1 cellular context compared by ENCODE assay signal in the genomic region with DNA sequence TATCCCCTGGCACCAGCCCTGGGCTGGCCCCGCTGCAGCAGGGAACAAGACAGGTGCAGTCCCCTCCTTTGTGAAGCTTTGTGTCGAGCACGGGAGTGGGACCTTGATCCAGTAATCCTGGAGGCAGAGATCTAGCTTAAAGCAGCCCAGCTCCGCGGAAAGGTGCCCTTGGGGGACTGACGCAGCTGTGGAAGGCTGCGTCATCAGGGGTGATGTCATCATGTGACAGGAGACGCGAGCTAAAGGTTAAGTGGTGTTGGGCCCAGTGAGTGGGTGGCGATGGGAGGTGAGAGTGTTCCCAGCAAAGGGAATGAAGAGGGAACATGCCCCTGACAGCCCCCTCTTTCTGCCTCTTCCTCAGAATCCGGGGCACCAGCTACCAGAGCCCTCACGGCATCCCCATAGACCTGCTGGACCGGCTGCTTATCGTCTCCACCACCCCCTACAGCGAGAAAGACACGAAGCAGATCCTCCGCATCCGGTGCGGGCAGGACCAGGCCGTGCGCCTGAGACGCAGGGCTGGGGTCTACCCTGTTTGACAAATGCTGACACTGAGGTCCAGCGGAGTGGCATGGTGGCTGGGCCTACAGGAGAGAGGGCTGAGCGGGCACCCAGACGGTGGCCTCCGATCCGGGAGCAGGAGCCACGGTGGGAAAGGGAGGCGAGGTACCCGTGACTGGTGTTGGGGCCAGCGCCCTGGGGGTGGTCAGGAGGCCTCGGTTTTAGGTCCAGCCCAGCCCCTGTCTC.
A peak's percentile ranks its signal among the peaks of the same experiment; 100 is the strongest.
TF ChIP-seq lines count a peak whose summit lies in the region.

No MANE protein-coding gene starts in this region.

TF ChIP-seq in K562, 482 proteins besides CTCF, POLR2A, EP300 and RAD21 (continued from another document):
- TF ChIP-seq CHD4 (IDR thresholded peaks at IDR 0.05; ENCODE audit: insufficient read depth, insufficient replicate concordance, low read depth, low read length, poor library complexity, severe bottlenecking) (no peak), EZH2 (IDR thresholded peaks at IDR 0.05; ENCODE audit: borderline replicate concordance, low read depth, low read length) (no peak), ATF7 (IDR thresholded peaks at IDR 0.05) (peak; percentile 89), PTTG1 (tag; IDR thresholded peaks at IDR 0.05; ENCODE audit: low read depth) (no peak), GABPA (tag; conservative IDR thresholded peaks at IDR 0.05; ENCODE audit: low read depth) (no peak), PHF21A (IDR thresholded peaks at IDR 0.05; ENCODE audit: borderline replicate concordance, low read depth) (no peak), ARID1B (IDR thresholded peaks at IDR 0.05) (0 out of 2 replicates have a peak, but pooled peaks have one; percentile 16), ESRRA (IDR thresholded peaks at IDR 0.05; ENCODE audit: borderline replicate concordance, low read depth) (peak; percentile 79), IRF2 (CRISPR knock-in tag; IDR thresholded peaks at IDR 0.05) (no peak), HNRNPK (IDR thresholded peaks at IDR 0.05; ENCODE audit: low read depth, low read length, poor library complexity, severe bottlenecking) (no peak), CAMTA2 (CRISPR knock-in tag; conservative IDR thresholded peaks at IDR 0.05) (no peak), CCNT2 (IDR thresholded peaks at IDR 0.05; ENCODE audit: borderline replicate concordance, extremely low read depth, insufficient read length, low read depth, low read length) (no peak), KHSRP (IDR thresholded peaks at IDR 0.05) (0 out of 2 replicates have a peak, but pooled peaks have one; percentile 27), CREM (IDR thresholded peaks at IDR 0.05; ENCODE audit: low read depth) (peak; percentile 90), POLR2AphosphoS5 (IDR thresholded peaks at IDR 0.05; ENCODE audit: control insufficient read depth, insufficient read depth, low read depth, low read length) (0 out of 2 replicates have a peak, but pooled peaks have one; percentile 14), CEBPG (CRISPR knock-in tag; IDR thresholded peaks at IDR 0.05) (no peak), CEBPG (tag; conservative IDR thresholded peaks at IDR 0.05 in 1 of 2, IDR thresholded peaks at IDR 0.05 in 1 of 2) (peak in 1 of 2 experiments; percentile 67; a peak in 2 of 4 replicates), FOSL1 (tag; conservative IDR thresholded peaks at IDR 0.05) (peak; percentile 60), CREB1 (IDR thresholded peaks at IDR 0.05) (peak; percentile 77), CREB1 (CRISPR knock-in tag; IDR thresholded peaks at IDR 0.05) (peak; percentile 79), POLR2G (IDR thresholded peaks at IDR 0.05; ENCODE audit: low read depth, low read length) (peak; percentile 61; the same call in 1 of the 2 replicates), NFYB (IDR thresholded peaks at IDR 0.05; ENCODE audit: extremely low read depth, insufficient read length) (no peak), ZNF668 (CRISPR knock-in tag; IDR thresholded peaks at IDR 0.05) (no peak), TBP (optimal IDR thresholded peaks at IDR 0.05; ENCODE audit: low read depth, low read length) (no peak), TFAM (CRISPR knock-in tag; conservative IDR thresholded peaks at IDR 0.05) (no peak), NR2C1 (IDR thresholded peaks at IDR 0.05) (no peak), NR2C1 (tag; IDR thresholded peaks at IDR 0.05) (0 out of 2 replicates have a peak, but pooled peaks have one; percentile 13), CHD1 (IDR thresholded peaks at IDR 0.05; ENCODE audit: low read length) (no peak), RBM22 (IDR thresholded peaks at IDR 0.05; ENCODE audit: low read depth, low read length, poor library complexity, severe bottlenecking) (no peak), POU5F1 (IDR thresholded peaks at IDR 0.05; ENCODE audit: borderline replicate concordance, low read depth, low read length, partially characterized antibody) (no peak), EGR1 (conservative IDR thresholded peaks at IDR 0.05) (peak; percentile 79), ZBTB8A (IDR thresholded peaks at IDR 0.05; ENCODE audit: partially characterized antibody) (no peak)
- TF ChIP-seq, protein P1, sequence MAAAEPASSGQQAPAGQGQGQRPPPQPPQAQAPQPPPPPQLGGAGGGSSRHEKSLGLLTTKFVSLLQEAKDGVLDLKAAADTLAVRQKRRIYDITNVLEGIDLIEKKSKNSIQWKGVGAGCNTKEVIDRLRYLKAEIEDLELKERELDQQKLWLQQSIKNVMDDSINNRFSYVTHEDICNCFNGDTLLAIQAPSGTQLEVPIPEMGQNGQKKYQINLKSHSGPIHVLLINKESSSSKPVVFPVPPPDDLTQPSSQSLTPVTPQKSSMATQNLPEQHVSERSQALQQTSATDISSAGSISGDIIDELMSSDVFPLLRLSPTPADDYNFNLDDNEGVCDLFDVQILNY (CRISPR knock-in tag; IDR thresholded peaks at IDR 0.05) = no peak
- TF ChIP-seq, protein P2, sequence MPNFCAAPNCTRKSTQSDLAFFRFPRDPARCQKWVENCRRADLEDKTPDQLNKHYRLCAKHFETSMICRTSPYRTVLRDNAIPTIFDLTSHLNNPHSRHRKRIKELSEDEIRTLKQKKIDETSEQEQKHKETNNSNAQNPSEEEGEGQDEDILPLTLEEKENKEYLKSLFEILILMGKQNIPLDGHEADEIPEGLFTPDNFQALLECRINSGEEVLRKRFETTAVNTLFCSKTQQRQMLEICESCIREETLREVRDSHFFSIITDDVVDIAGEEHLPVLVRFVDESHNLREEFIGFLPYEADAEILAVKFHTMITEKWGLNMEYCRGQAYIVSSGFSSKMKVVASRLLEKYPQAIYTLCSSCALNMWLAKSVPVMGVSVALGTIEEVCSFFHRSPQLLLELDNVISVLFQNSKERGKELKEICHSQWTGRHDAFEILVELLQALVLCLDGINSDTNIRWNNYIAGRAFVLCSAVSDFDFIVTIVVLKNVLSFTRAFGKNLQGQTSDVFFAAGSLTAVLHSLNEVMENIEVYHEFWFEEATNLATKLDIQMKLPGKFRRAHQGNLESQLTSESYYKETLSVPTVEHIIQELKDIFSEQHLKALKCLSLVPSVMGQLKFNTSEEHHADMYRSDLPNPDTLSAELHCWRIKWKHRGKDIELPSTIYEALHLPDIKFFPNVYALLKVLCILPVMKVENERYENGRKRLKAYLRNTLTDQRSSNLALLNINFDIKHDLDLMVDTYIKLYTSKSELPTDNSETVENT (CRISPR knock-in tag; IDR thresholded peaks at IDR 0.05) = no peak
- TF ChIP-seq, protein P3, sequence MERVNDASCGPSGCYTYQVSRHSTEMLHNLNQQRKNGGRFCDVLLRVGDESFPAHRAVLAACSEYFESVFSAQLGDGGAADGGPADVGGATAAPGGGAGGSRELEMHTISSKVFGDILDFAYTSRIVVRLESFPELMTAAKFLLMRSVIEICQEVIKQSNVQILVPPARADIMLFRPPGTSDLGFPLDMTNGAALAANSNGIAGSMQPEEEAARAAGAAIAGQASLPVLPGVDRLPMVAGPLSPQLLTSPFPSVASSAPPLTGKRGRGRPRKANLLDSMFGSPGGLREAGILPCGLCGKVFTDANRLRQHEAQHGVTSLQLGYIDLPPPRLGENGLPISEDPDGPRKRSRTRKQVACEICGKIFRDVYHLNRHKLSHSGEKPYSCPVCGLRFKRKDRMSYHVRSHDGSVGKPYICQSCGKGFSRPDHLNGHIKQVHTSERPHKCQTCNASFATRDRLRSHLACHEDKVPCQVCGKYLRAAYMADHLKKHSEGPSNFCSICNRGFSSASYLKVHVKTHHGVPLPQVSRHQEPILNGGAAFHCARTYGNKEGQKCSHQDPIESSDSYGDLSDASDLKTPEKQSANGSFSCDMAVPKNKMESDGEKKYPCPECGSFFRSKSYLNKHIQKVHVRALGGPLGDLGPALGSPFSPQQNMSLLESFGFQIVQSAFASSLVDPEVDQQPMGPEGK (CRISPR knock-in tag; IDR thresholded peaks at IDR 0.05; ENCODE audit: borderline replicate concordance) = no peak
- TF ChIP-seq, protein P4, sequence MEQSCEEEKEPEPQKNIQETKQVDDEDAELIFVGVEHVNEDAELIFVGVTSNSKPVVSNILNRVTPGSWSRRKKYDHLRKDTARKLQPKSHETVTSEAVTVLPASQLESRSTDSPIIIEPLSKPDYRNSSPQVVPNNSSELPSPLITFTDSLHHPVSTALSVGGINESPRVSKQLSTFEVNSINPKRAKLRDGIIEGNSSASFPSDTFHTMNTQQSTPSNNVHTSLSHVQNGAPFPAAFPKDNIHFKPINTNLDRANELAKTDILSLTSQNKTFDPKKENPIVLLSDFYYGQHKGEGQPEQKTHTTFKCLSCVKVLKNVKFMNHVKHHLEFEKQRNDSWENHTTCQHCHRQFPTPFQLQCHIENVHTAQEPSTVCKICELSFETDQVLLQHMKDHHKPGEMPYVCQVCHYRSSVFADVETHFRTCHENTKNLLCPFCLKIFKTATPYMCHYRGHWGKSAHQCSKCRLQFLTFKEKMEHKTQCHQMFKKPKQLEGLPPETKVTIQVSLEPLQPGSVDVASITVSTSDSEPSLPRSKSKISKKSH (CRISPR knock-in tag; IDR thresholded peaks at IDR 0.05) = no peak
- TF ChIP-seq, protein P5, sequence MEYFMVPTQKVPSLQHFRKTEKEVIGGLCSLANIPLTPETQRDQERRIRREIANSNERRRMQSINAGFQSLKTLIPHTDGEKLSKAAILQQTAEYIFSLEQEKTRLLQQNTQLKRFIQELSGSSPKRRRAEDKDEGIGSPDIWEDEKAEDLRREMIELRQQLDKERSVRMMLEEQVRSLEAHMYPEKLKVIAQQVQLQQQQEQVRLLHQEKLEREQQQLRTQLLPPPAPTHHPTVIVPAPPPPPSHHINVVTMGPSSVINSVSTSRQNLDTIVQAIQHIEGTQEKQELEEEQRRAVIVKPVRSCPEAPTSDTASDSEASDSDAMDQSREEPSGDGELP (CRISPR knock-in tag; IDR thresholded peaks at IDR 0.05; ENCODE audit: borderline replicate concordance) = peak; percentile 22; the same call in 1 of the 2 replicates
- TF ChIP-seq, protein P6, sequence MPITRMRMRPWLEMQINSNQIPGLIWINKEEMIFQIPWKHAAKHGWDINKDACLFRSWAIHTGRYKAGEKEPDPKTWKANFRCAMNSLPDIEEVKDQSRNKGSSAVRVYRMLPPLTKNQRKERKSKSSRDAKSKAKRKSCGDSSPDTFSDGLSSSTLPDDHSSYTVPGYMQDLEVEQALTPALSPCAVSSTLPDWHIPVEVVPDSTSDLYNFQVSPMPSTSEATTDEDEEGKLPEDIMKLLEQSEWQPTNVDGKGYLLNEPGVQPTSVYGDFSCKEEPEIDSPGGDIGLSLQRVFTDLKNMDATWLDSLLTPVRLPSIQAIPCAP (CRISPR knock-in tag; IDR thresholded peaks at IDR 0.05; ENCODE audit: borderline replicate concordance) = no peak
- TF ChIP-seq, protein P7, sequence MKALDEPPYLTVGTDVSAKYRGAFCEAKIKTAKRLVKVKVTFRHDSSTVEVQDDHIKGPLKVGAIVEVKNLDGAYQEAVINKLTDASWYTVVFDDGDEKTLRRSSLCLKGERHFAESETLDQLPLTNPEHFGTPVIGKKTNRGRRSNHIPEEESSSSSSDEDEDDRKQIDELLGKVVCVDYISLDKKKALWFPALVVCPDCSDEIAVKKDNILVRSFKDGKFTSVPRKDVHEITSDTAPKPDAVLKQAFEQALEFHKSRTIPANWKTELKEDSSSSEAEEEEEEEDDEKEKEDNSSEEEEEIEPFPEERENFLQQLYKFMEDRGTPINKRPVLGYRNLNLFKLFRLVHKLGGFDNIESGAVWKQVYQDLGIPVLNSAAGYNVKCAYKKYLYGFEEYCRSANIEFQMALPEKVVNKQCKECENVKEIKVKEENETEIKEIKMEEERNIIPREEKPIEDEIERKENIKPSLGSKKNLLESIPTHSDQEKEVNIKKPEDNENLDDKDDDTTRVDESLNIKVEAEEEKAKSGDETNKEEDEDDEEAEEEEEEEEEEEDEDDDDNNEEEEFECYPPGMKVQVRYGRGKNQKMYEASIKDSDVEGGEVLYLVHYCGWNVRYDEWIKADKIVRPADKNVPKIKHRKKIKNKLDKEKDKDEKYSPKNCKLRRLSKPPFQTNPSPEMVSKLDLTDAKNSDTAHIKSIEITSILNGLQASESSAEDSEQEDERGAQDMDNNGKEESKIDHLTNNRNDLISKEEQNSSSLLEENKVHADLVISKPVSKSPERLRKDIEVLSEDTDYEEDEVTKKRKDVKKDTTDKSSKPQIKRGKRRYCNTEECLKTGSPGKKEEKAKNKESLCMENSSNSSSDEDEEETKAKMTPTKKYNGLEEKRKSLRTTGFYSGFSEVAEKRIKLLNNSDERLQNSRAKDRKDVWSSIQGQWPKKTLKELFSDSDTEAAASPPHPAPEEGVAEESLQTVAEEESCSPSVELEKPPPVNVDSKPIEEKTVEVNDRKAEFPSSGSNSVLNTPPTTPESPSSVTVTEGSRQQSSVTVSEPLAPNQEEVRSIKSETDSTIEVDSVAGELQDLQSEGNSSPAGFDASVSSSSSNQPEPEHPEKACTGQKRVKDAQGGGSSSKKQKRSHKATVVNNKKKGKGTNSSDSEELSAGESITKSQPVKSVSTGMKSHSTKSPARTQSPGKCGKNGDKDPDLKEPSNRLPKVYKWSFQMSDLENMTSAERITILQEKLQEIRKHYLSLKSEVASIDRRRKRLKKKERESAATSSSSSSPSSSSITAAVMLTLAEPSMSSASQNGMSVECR (CRISPR knock-in tag; IDR thresholded peaks at IDR 0.05) = no peak
- TF ChIP-seq, protein P8, sequence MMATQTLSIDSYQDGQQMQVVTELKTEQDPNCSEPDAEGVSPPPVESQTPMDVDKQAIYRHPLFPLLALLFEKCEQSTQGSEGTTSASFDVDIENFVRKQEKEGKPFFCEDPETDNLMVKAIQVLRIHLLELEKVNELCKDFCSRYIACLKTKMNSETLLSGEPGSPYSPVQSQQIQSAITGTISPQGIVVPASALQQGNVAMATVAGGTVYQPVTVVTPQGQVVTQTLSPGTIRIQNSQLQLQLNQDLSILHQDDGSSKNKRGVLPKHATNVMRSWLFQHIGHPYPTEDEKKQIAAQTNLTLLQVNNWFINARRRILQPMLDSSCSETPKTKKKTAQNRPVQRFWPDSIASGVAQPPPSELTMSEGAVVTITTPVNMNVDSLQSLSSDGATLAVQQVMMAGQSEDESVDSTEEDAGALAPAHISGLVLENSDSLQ (IDR thresholded peaks at IDR 0.05) = peak; percentile 29; the same call in 1 of the 2 replicates
- TF ChIP-seq, protein P9, sequence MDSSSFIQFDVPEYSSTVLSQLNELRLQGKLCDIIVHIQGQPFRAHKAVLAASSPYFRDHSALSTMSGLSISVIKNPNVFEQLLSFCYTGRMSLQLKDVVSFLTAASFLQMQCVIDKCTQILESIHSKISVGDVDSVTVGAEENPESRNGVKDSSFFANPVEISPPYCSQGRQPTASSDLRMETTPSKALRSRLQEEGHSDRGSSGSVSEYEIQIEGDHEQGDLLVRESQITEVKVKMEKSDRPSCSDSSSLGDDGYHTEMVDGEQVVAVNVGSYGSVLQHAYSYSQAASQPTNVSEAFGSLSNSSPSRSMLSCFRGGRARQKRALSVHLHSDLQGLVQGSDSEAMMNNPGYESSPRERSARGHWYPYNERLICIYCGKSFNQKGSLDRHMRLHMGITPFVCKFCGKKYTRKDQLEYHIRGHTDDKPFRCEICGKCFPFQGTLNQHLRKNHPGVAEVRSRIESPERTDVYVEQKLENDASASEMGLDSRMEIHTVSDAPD (CRISPR knock-in tag; IDR thresholded peaks at IDR 0.05) = no peak
